11 cellular contexts compared by ENCODE assay signal in the genomic region with DNA sequence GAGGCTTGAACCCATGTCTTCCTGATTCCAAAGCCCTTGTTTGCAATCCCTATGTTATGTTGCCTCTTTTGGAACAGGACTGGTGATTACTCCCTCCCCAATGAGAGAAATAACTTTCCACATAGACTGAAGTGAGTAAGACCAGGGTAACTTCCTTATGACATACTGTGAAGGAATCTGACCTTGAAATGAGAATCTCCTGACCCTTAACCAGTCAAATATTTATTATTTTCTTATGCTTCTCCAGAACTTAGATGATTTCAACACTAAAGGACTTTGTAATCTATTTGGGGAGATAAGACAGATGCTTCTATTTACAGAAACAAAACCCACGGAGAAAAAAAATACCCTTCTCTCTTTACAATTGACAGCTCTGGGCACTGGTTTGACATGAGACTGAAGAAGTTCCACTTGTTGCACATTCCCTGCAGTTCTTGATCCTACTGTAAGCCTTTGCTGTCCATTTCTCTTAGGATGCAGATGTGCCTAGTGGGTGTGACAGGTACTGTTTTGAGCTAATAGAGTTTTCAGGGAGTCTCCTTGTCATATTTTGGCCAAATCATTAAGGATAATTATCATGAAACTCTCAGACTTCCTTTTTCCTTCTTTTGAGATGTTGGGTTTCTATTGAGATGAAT. TPM values are rescaled to one million over a fixed set of nuclear protein-coding genes. Genes with fewer than 3 reads are reported as not detected.
DNase-seq lines count a peak whose midpoint lies in the region; ATAC-seq and TF ChIP-seq lines count a peak whose summit lies in the region.
"Had no signal": no experiment of that assay in that cellular context is flagged by ENCODE, and none has a peak within 500 bp of the region (broad histone marks: within the 10 kb centered on the region; RNA-seq: fewer than 3 reads in every experiment).

No MANE protein-coding gene starts in this region.

- H3K27me3 Mint-ChIP-seq in glutamatergic neuron (ENCODE audit: unreplicated experiment) = no peaks in the 10 kb centered on the region

- no peaks in the 10 kb centered on the region for H3K36me3 ChIP-seq in upper lobe of right lung
- H3K36me3 ChIP-seq: transverse colon had no signal

- no peak overlapping the region for H3K27ac Mint-ChIP-seq in glutamatergic neuron (ENCODE audit: unreplicated experiment)

- no peak overlapping the region for H3K4me3 Mint-ChIP-seq in glutamatergic neuron (ENCODE audit: unreplicated experiment)

- no peaks in the 10 kb centered on the region for H3K36me3 Mint-ChIP-seq in glutamatergic neuron (ENCODE audit: unreplicated experiment)

- H3K4me1 Mint-ChIP-seq in glutamatergic neuron (ENCODE audit: low read depth, unreplicated experiment) = no peaks in the 10 kb centered on the region

- TF ChIP-seq CTCF in upper lobe of right lung (IDR thresholded peaks at IDR 0.05) (no peak), glutamatergic neuron (IDR thresholded peaks at IDR 0.05; ENCODE audit: partially characterized antibody, unreplicated experiment) (no peak)

- no peak overlapping the region for H3K27ac ChIP-seq in upper lobe of right lung
- H3K27ac ChIP-seq: transverse colon had no signal

- ATAC-seq in upper lobe of right lung (peak; percentile 66), GM21786 (IDR thresholded peaks at IDR 0.05; ENCODE audit: unreplicated experiment) (no peak)

- peak; percentile 42 for DNase-seq in NOMO-1 treated with DMSO at 0.1 percent for 48 hours (lab: John Stamatoyannopoulos, UW; ENCODE audit: unreplicated experiment)
- DNase-seq in NOMO-1 treated with dmso at 0.1 percent for 144 hours (lab: John Stamatoyannopoulos, UW; ENCODE audit: unreplicated experiment) = no peak
- DNase-seq in RPMI7951 (ENCODE audit: low read depth) = peak; percentile 75
- peak; percentile 92 for DNase-seq in fibroblast of peridontal ligament (ENCODE audit: extremely low read depth)
- no peak for DNase-seq in upper lobe of right lung
- no peak for DNase-seq in glutamatergic neuron
- no peak for DNase-seq in stimulated activated CD8-positive, alpha-beta memory T cell treated with anti-CD3 and anti-CD28 coated beads, Interleukin-4, amount 100 ng/mL, for 48 hours
- DNase-seq: NCI-H146, transverse colon had no signal

- H3K9me3 Mint-ChIP-seq in glutamatergic neuron (ENCODE audit: unreplicated experiment) = no peaks in the 10 kb centered on the region

- peaks cover 10% of the 10 kb centered on the region for H3K4me1 ChIP-seq in upper lobe of right lung
- H3K4me1 ChIP-seq: transverse colon had no signal

- H3K4me3 ChIP-seq in upper lobe of right lung = no peak overlapping the region
- H3K4me3 ChIP-seq: transverse colon had no signal

- no peaks in the 10 kb centered on the region for H3K27me3 ChIP-seq in upper lobe of right lung
- H3K27me3 ChIP-seq: transverse colon had no signal

- no peaks in the 10 kb centered on the region for H3K9me3 ChIP-seq in upper lobe of right lung
- H3K9me3 ChIP-seq: transverse colon had no signal

- intact Hi-C loops in upper lobe of right lung (cut with DNase I) = no loop called here

RNA-seq across cellular contexts. Expression of gene RPTN, which starts 3.9 kb away (rescaled TPM):
- total RNA-seq in RPMI7951 (2014; rRNA removed; shearing (Covaris generic)) = not detected in 2 replicates
- total RNA-seq in upper lobe of right lung (not detected), glutamatergic neuron (ENCODE audit: unreplicated experiment) (not detected)
- total RNA-seq: A673, transverse colon had no signal

RNA-seq across cellular contexts. Expression of gene TCHH, which starts 47.7 kb away (rescaled TPM):
- total RNA-seq in RPMI7951 (2014; rRNA removed; shearing (Covaris generic)) = under 0.01 TPM in 2 replicates
- 0.20 TPM for total RNA-seq in upper lobe of right lung
- 0.49 TPM for total RNA-seq in glutamatergic neuron (ENCODE audit: unreplicated experiment)

Comparison
In these comparisons a context has a peak if more than half of its experiments do, and no peak if none do; other contexts are left out.
1. DNase-seq: peak in NOMO-1 treated with DMSO at 0.1 percent for 48 hours (single experiment), RPMI7951 (single experiment) and fibroblast of peridontal ligament (single experiment); none in NOMO-1 treated with dmso at 0.1 percent for 144 hours (single experiment), upper lobe of right lung (single experiment), glutamatergic neuron (single experiment) and stimulated activated CD8-positive, alpha-beta memory T cell treated with anti-CD3 and anti-CD28 coated beads, Interleukin-4, amount 100 ng/mL, for 48 hours (single experiment).